ENCODE assay signal across 15 cellular contexts in genomic region chr10:119309423-119309770, GRCh38.
DNase-seq lines count a peak whose midpoint lies in the region; ATAC-seq, FAIRE-seq and TF ChIP-seq lines count a peak whose summit lies in the region.
"Had no signal": no experiment of that assay in that cellular context is flagged by ENCODE, and none has a peak within 500 bp of the region (broad histone marks: within the 10 kb centered on the region; RNA-seq: fewer than 3 reads in every experiment).

No MANE protein-coding gene starts in this region.

- TF ChIP-seq POLR2A in GM12891 (IDR thresholded peaks at IDR 0.05; ENCODE audit: low read depth, low read length), result no peak

- no peak overlapping the region for H2BK15ac ChIP-seq in mesenchymal stem cell (ENCODE audit: low read depth, poor library complexity, severe bottlenecking)

- no peak overlapping the region for H4K91ac ChIP-seq in mesenchymal stem cell (ENCODE audit: low read length)

- H3K4me3 ChIP-seq in mesenchymal stem cell (ENCODE audit: insufficient read depth in 1 of 2, low read depth in 1 of 2, low read length in 2 of 2), result no peak overlapping the region
- H3K4me3 ChIP-seq: K562, left lung, SJSA1 had no signal

- no peak overlapping the region for H3K4ac ChIP-seq in mesenchymal stem cell (ENCODE audit: low read depth in 1 of 2, low read length in 2 of 2)

- H4K8ac ChIP-seq in mesenchymal stem cell (ENCODE audit: low read length), result no peak overlapping the region

- no peak overlapping the region for H3K27ac ChIP-seq in mesenchymal stem cell (ENCODE audit: low read length, poor library complexity, severe bottlenecking)
- H3K27ac ChIP-seq: epithelial cell of prostate, left lung, SJSA1, VCaP had no signal

- no peaks in the 10 kb centered on the region for H3K27me3 ChIP-seq in mesenchymal stem cell (ENCODE audit: control insufficient read depth in 1 of 2, insufficient read depth in 1 of 2, low read length in 2 of 2)
- H3K27me3 ChIP-seq: left lung, SJSA1 had no signal

- FAIRE-seq in GM12891 (lab: Jason Lieb, UNC), result peak; percentile 88
- FAIRE-seq: K562 had no signal

- ATAC-seq in GM21367 (IDR thresholded peaks at IDR 0.05; ENCODE audit: unreplicated experiment) (peak; percentile 19), HG03460 (IDR thresholded peaks at IDR 0.05; ENCODE audit: unreplicated experiment) (peak; percentile 16), HG03457 (IDR thresholded peaks at IDR 0.05; ENCODE audit: unreplicated experiment) (no peak)
- ATAC-seq: K562, left lung had no signal

- no peak overlapping the region for H3K9ac ChIP-seq in mesenchymal stem cell (ENCODE audit: low read length)

- H3K14ac ChIP-seq in mesenchymal stem cell (ENCODE audit: low read length in 2 of 2), result peak overlapping the region in 1 of 2 experiments; percentile 2

- H2AK5ac ChIP-seq in mesenchymal stem cell (ENCODE audit: low read length, severe bottlenecking), result peak overlapping the region; percentile 46

- H2AFZ ChIP-seq in mesenchymal stem cell (ENCODE audit: low read depth, low read length), result no peak overlapping the region

- H3K23ac ChIP-seq in mesenchymal stem cell (ENCODE audit: low read length in 2 of 2), result peak overlapping the region in 1 of 2 experiments; percentile 14

- no peak overlapping the region for H2BK120ac ChIP-seq in mesenchymal stem cell (ENCODE audit: low read depth, low read length)

- H3K4me1 ChIP-seq in mesenchymal stem cell (ENCODE audit: control insufficient read depth, insufficient read depth, low read depth, low read length), result peaks cover 44% of the 10 kb centered on the region

- H3K18ac ChIP-seq in mesenchymal stem cell (ENCODE audit: low read depth in 1 of 2, low read length in 2 of 2), result peak overlapping the region in 1 of 2 experiments; percentile 73

- peak overlapping the region in 1 of 2 experiments; percentile 5 for H2BK12ac ChIP-seq in mesenchymal stem cell (ENCODE audit: low read length in 2 of 2)

- H3K4me2 ChIP-seq in mesenchymal stem cell (ENCODE audit: low read length, poor library complexity, severe bottlenecking), result no peak overlapping the region

- peaks cover 46% of the 10 kb centered on the region for H3K79me1 ChIP-seq in mesenchymal stem cell (replicated peaks; ENCODE audit: low read length, poor library complexity, severe bottlenecking)

- no peak overlapping the region for H2BK5ac ChIP-seq in mesenchymal stem cell (ENCODE audit: low read depth, low read length, poor library complexity, severe bottlenecking)

- H3K9me3 ChIP-seq in mesenchymal stem cell (ENCODE audit: control insufficient read depth, low read length), result no peaks in the 10 kb centered on the region
- H3K9me3 ChIP-seq: left lung, SJSA1 had no signal

- no peaks in the 10 kb centered on the region for H3K36me3 ChIP-seq in mesenchymal stem cell (ENCODE audit: control insufficient read depth in 1 of 2, insufficient read depth in 2 of 2, low read depth in 1 of 2, low read length in 2 of 2)
- H3K36me3 ChIP-seq: left lung, SJSA1 had no signal

- 88% methylated on average over 2 of the region's 2 CpGs for WGBS in mesenchymal stem cell

- DNase-seq in GM12891 (ENCODE audit: insufficient read length, low spot score), result no peak
- no peak for DNase-seq in mesenchymal stem cell
- DNase-seq in activated gamma-delta T cell (lab: John Stamatoyannopoulos, UW), result no peak
- no peak for DNase-seq in NCI-H82 treated with DMSO at 0.1 percent for 48 hours (lab: John Stamatoyannopoulos, UW; ENCODE audit: unreplicated experiment)
- no peak for DNase-seq in HuH-7 (ENCODE audit: low spot score)
- DNase-seq: GOT3, left lung, NCI-H146 had no signal

TF ChIP-seq in GM12891, 5 proteins besides CTCF, POLR2A, EP300 and RAD21:
- TF ChIP-seq POLR2AphosphoS5 (IDR thresholded peaks at IDR 0.05; ENCODE audit: low read depth, low read length) (no peak), PAX5 (IDR thresholded peaks at IDR 0.05; ENCODE audit: insufficient read depth, low read length, severe bottlenecking) (peak; percentile 91), POU2F2 (IDR thresholded peaks at IDR 0.05; ENCODE audit: low read depth, low read length) (no peak; the same call in 1 of the 2 replicates), SPI1 (IDR thresholded peaks at IDR 0.05; ENCODE audit: low read depth, low read length) (no peak), TAF1 (IDR thresholded peaks at IDR 0.05; ENCODE audit: low read depth, low read length) (no peak)
